In genomic region chr3:97721446-97721845, GRCh38 we compare ENCODE assay signal across 13 cellular contexts. TPM values are rescaled to one million over a fixed set of nuclear protein-coding genes. Genes with fewer than 3 reads are reported as not detected.
DNase-seq lines count a peak whose midpoint lies in the region; ATAC-seq, FAIRE-seq and TF ChIP-seq lines count a peak whose summit lies in the region.
"Had no signal": no experiment of that assay in that cellular context is flagged by ENCODE, and none has a peak within 500 bp of the region (broad histone marks: within the 10 kb centered on the region; RNA-seq: fewer than 3 reads in every experiment).

No MANE protein-coding gene starts in this region.

- no peak overlapping the region for H3K4me3 Mint-ChIP-seq in GM23338
- H3K4me3 Mint-ChIP-seq: CD14-positive monocyte; CD8-positive, alpha-beta T cell had no signal

- no peak for TF ChIP-seq CTCF in GM23338 (conservative IDR thresholded peaks at IDR 0.05; ENCODE audit: low read depth in 2 of 2)
- no peak for TF ChIP-seq CTCF in HepG2 (CRISPR knock-in tag; IDR thresholded peaks at IDR 0.05)
- TF ChIP-seq CTCF in A673 (conservative IDR thresholded peaks at IDR 0.05; ENCODE audit: low read depth, low read length), result no peak
- no peak for TF ChIP-seq CTCF in brain microvascular endothelial cell (IDR thresholded peaks at IDR 0.05; ENCODE audit: low read depth, low read length, missing control alignments)

- 0% methylated on average over 1 of the region's 2 CpGs for WGBS in HepG2 (ENCODE audit: low lambda C conversion rate)

- intact Hi-C loops in HepG2 (cut with micrococcal nuclease; ENCODE audit: unreplicated experiment), result no loop called here
- intact Hi-C loops in A673 (cut with micrococcal nuclease; ENCODE audit: unreplicated experiment), result no loop called here

- no peaks in the 10 kb centered on the region for H3K79me2 ChIP-seq in GM23338 (replicated peaks; ENCODE audit: insufficient read depth)
- no peaks in the 10 kb centered on the region for H3K79me2 ChIP-seq in HepG2 (ENCODE audit: insufficient read depth, low read length)

- H3K4me1 Mint-ChIP-seq in GM23338, result peaks cover 13% of the 10 kb centered on the region; the same call in 2 of the 3 replicates
- H3K4me1 Mint-ChIP-seq: CD14-positive monocyte had no signal

- in situ Hi-C loops in SK-MEL-5 (cut with HindIII; ENCODE audit: low pct_unique_long_range_greater_than_20kb, low sequenced_read_pairs) (no loop called here), HepG2 (cut with HindIII; ENCODE audit: extremely low pct_ligation_motif_present, low pct_unique_long_range_greater_than_20kb) (no loop called here), brain microvascular endothelial cell (cut with HindIII; ENCODE audit: low pct_ligation_motif_present, low sequenced_read_pairs) (no loop called here)

- ATAC-seq in GM23338, result no peak
- peak; percentile 56; the same call in 2 of the 3 replicates for ATAC-seq in HepG2
- ATAC-seq: A549; CD8-positive, alpha-beta T cell had no signal

- H3F3A ChIP-seq in GM23338 (replicated peaks; ENCODE audit: low read depth), result no peaks in the 10 kb centered on the region

- DNase-seq in COLO829 (ENCODE audit: low spot score) (peak; percentile 54), GM23338 (ENCODE audit: low spot score) (no peak), SK-MEL-5 (ENCODE audit: low read depth, low spot score) (peak; percentile 11), HepG2 (ENCODE audit: low spot score) (peak; percentile 3), A673 (ENCODE audit: low spot score) (no peak), brain microvascular endothelial cell (no peak), glomerular visceral epithelial cell (ENCODE audit: extremely low spot score) (no peak)
- DNase-seq in stimulated activated naive CD4-positive, alpha-beta T cell treated with Interleukin-2 at 50 U/mL for 16 hours (lab: John Stamatoyannopoulos, UW), result no peak
- DNase-seq: Caco-2; CD8-positive, alpha-beta T cell; H7 had no signal

- H3K36me3 ChIP-seq in GM23338 (ENCODE audit: insufficient read depth), result no peaks in the 10 kb centered on the region
- no peaks in the 10 kb centered on the region for H3K36me3 ChIP-seq in HepG2 (replicated peaks in 1 of 2; ENCODE audit: control insufficient read depth in 1 of 2, insufficient read depth in 2 of 2, low read length in 2 of 2)
- no peaks in the 10 kb centered on the region for H3K36me3 ChIP-seq in A673 (ENCODE audit: insufficient read depth, low read length, poor library complexity, severe bottlenecking)
- H3K36me3 ChIP-seq in brain microvascular endothelial cell (replicated peaks), result no peaks in the 10 kb centered on the region

- CTCF ChIA-PET in HepG2 (lab: Yijun Ruan, JAX; ENCODE audit: low intra/inter-chr PET ratio, low total read pairs) (no interaction called here), A673 (lab: Charles Lee) (no interaction called here)

- H3K9me3 ChIP-seq in HepG2 (ENCODE audit: low read length), result no peaks in the 10 kb centered on the region
- H3K9me3 ChIP-seq in A673 (ENCODE audit: low read depth, low read length, poor library complexity, severe bottlenecking), result no peaks in the 10 kb centered on the region
- H3K9me3 ChIP-seq: A549, Caco-2 had no signal

- H4K20me1 ChIP-seq in GM23338 (replicated peaks; ENCODE audit: insufficient read depth) (no peaks in the 10 kb centered on the region), HepG2 (ENCODE audit: insufficient read depth, low read length) (no peaks in the 10 kb centered on the region)

- no peak for TF ChIP-seq EP300 in HepG2 (IDR thresholded peaks at IDR 0.05; ENCODE audit: low read depth in 2 of 2, low read length in 2 of 2)
- no peak for TF ChIP-seq EP300 in HepG2 (CRISPR knock-in tag; IDR thresholded peaks at IDR 0.05; ENCODE audit: borderline replicate concordance)

- peak overlapping the region; percentile 19; the same call in 1 of the 2 replicates for H2AFZ ChIP-seq in GM23338
- no peak overlapping the region for H2AFZ ChIP-seq in HepG2 (ENCODE audit: low read length)

- POLR2A ChIA-PET in HepG2 (lab: Yijun Ruan, JAX) (no interaction called here), A673 (lab: Charles Lee; ENCODE audit: low non-redundant PET) (no interaction called here)

- H3K9me2 ChIP-seq in GM23338 (ENCODE audit: insufficient read depth), result no peaks in the 10 kb centered on the region

- H3K27me3 Mint-ChIP-seq in GM23338 (ENCODE audit: insufficient read depth, low read depth, poor library complexity), result peaks cover 3% of the 10 kb centered on the region

- no peaks in the 10 kb centered on the region; the same call in 2 of the 3 replicates for H3K36me3 Mint-ChIP-seq in GM23338 (ENCODE audit: low read depth)
- H3K36me3 Mint-ChIP-seq: CD14-positive monocyte; CD8-positive, alpha-beta T cell had no signal

- H3K4me3 ChIP-seq in GM23338 (no peak overlapping the region), HepG2 (replicated peaks in 1 of 3; ENCODE audit: insufficient read depth in 1 of 3, low read depth in 2 of 3, low read length in 3 of 3) (no peak overlapping the region), A673 (ENCODE audit: low read depth, low read length, poor library complexity, severe bottlenecking) (no peak overlapping the region), brain microvascular endothelial cell (ENCODE audit: low read depth, low read length) (no peak overlapping the region)
- H3K4me3 ChIP-seq: A549 had no signal

- TF ChIP-seq POLR2A in HepG2 (IDR thresholded peaks at IDR 0.05; ENCODE audit: insufficient read depth in 1 of 2, low read depth in 2 of 2, low read length in 2 of 2), result no peak

- no peak overlapping the region for H3K9ac ChIP-seq in HepG2 (ENCODE audit: insufficient read depth, low read depth, low read length)

- H3K4me1 ChIP-seq in GM23338 (ENCODE audit: insufficient read depth), result peaks cover 8% of the 10 kb centered on the region; the same call in 1 of the 2 replicates
- peaks cover 9% of the 10 kb centered on the region; the same call in 1 of the 2 replicates for H3K4me1 ChIP-seq in HepG2 (ENCODE audit: insufficient read depth, low read length)
- no peaks in the 10 kb centered on the region for H3K4me1 ChIP-seq in A673 (ENCODE audit: insufficient read depth, low read length, poor library complexity, severe bottlenecking)
- H3K4me1 ChIP-seq: A549, Caco-2 had no signal

- no peaks in the 10 kb centered on the region for H3K27me3 ChIP-seq in GM23338 (ENCODE audit: insufficient read depth)
- H3K27me3 ChIP-seq in HepG2 (ENCODE audit: control insufficient read depth in 1 of 2, insufficient read depth in 2 of 2, low read length in 2 of 2), result no peaks in the 10 kb centered on the region
- H3K27me3 ChIP-seq in A673 (replicated peaks; ENCODE audit: insufficient read depth, low read depth, low read length, poor library complexity), result no peaks in the 10 kb centered on the region
- no peaks in the 10 kb centered on the region for H3K27me3 ChIP-seq in brain microvascular endothelial cell (replicated peaks)

- H3K27ac ChIP-seq in GM23338 (ENCODE audit: low read depth) (no peak overlapping the region), HepG2 (ENCODE audit: extremely low read length, insufficient read depth, low read length) (no peak overlapping the region), A673 (ENCODE audit: low read depth, low read length, poor library complexity, severe bottlenecking) (no peak overlapping the region), brain microvascular endothelial cell (no peak overlapping the region)
- H3K27ac ChIP-seq: A549 had no signal

- no peak for TF ChIP-seq RAD21 in HepG2 (CRISPR knock-in tag; IDR thresholded peaks at IDR 0.05)

- no peaks in the 10 kb centered on the region for H3K9me3 Mint-ChIP-seq in GM23338
- H3K9me3 Mint-ChIP-seq: CD14-positive monocyte; CD8-positive, alpha-beta T cell had no signal

- FAIRE-seq in HepG2 (lab: Jason Lieb, UNC), result no peak
- FAIRE-seq: A549 had no signal

- BruUV-seq in HepG2 (replicated peaks; lab: Mats Ljungman, UMichigan) (no TSS peak), A673 (replicated peaks; lab: Mats Ljungman, UMichigan) (no TSS peak)

- H3K4me2 ChIP-seq in GM23338 (no peak overlapping the region), HepG2 (ENCODE audit: low read depth, low read length) (no peak overlapping the region)
- H3K4me2 ChIP-seq: A549 had no signal

- H3K27ac Mint-ChIP-seq in GM23338, result no peak overlapping the region
- H3K27ac Mint-ChIP-seq: CD14-positive monocyte; CD8-positive, alpha-beta T cell had no signal

TF ChIP-seq in GM23338, 12 proteins besides CTCF, POLR2A, EP300 and RAD21 (continues in another document):
- no peak for TF ChIP-seq CREB1 (CRISPR knock-in tag; IDR thresholded peaks at IDR 0.05; ENCODE audit: low read depth)

TF ChIP-seq in HepG2, 621 proteins besides CTCF, POLR2A, EP300 and RAD21:
- peak; percentile 42; the same call in 1 of the 2 replicates for TF ChIP-seq HNF4A (CRISPR knock-in tag; IDR thresholded peaks at IDR 0.05)
- TF ChIP-seq FOXK2 (IDR thresholded peaks at IDR 0.05), result no peak
TF ChIP-seq in HepG2: peak in this region for 1.

RNA-seq across cellular contexts. Expression of gene ARL6, which starts 43.1 kb away (rescaled TPM):
- 9.8 and 13.0 TPM in 2 replicates for total RNA-seq in GM23338 (2014; rRNA removed; shearing (Covaris generic))
- 8.6 and 10.9 TPM in 2 replicates for polyA plus RNA-seq in GM23338 (2016; fragmentation: Nextera tagmentation; extraction: Ambion mirVana)
- 6.9 and 7.6 TPM in 2 replicates for total RNA-seq in SK-MEL-5 (2014; rRNA removed; shearing (Covaris generic))
- polyA plus RNA-seq in SK-MEL-5 (2015; cell fraction: cytosol; rRNA removed), result 3.7 and 5.7 TPM in 2 replicates
- 6.4 and 11.6 TPM in 2 replicates for polyA plus RNA-seq in SK-MEL-5 (2015; cell fraction: nucleus; rRNA removed)
- total RNA-seq in HepG2 (2016; rRNA removed; fragmentation: Illumina TruSeq; extraction: Trizol), result 3.7 and 6.2 TPM in 2 replicates
- 1.7 and 2.3 TPM in 2 replicates for total RNA-seq in HepG2 (2016; cell fraction: cytosol; rRNA removed; fragmentation: Illumina TruSeq; extraction: Trizol; ENCODE audit: low read depth)
- total RNA-seq in HepG2 (2016; cell fraction: insoluble cytoplasmic fraction; rRNA removed; fragmentation: Illumina TruSeq; extraction: Trizol), result 4.3 and 7.6 TPM in 2 replicates
- 2.4 and 3.1 TPM in 2 replicates for total RNA-seq in HepG2 (2016; cell fraction: membrane; rRNA removed; fragmentation: Illumina TruSeq; extraction: Trizol)
- 2.7 and 4.6 TPM in 2 replicates for total RNA-seq in HepG2 (2016; cell fraction: nucleus; rRNA removed; fragmentation: Illumina TruSeq; extraction: Trizol)
- polyA plus RNA-seq in HepG2 (2011; rRNA removed), result 0.98 and 1.3 TPM in 2 replicates
- polyA plus RNA-seq in HepG2 (2011; cell fraction: cytosol; rRNA removed), result 0.59 and 1.2 TPM in 2 replicates
- 0.76 and 1.00 TPM in 2 replicates for polyA plus RNA-seq in HepG2 (2011; cell fraction: nucleus; rRNA removed)
- polyA plus RNA-seq in HepG2 (2012), result 1.4 and 1.6 TPM in 2 replicates
- 0.31 and 0.51 TPM in 2 replicates for polyA plus RNA-seq in HepG2 (2016; cell fraction: cytosol; fragmentation: Illumina TruSeq; extraction: Trizol; ENCODE audit: low read depth)
- 3.7 and 5.0 TPM in 2 replicates for polyA plus RNA-seq in HepG2 (2016; cell fraction: insoluble cytoplasmic fraction; fragmentation: Illumina TruSeq; extraction: Trizol; ENCODE audit: low read depth)
- polyA plus RNA-seq in HepG2 (2016; cell fraction: membrane; fragmentation: Illumina TruSeq; extraction: Trizol; ENCODE audit: low read depth), result 0.91 and 1.0 TPM in 2 replicates
- 2.6 and 4.9 TPM in 2 replicates for polyA plus RNA-seq in HepG2 (2016; cell fraction: nucleus; fragmentation: Illumina TruSeq; extraction: Trizol; ENCODE audit: insufficient read depth, low read depth)
- 4.0 and 13.2 TPM in 2 replicates for polyA minus RNA-seq in HepG2 (2011; rRNA and poly(A)+ RNA removed; ENCODE audit: low replicate concordance)
- polyA minus RNA-seq in HepG2 (2011; cell fraction: cytosol; rRNA and poly(A)+ RNA removed), result 1.1 and 1.8 TPM in 2 replicates
- polyA minus RNA-seq in HepG2 (2011; cell fraction: nucleus; rRNA and poly(A)+ RNA removed), result 6.3 and 8.0 TPM in 2 replicates
- total RNA-seq in A673 (2021), result 8.1 and 8.4 TPM in 2 replicates

Comparison
In these comparisons a context has a peak if more than half of its experiments do, and no peak if none do; other contexts are left out.
1. DNase-seq: peak in COLO829 (single experiment), SK-MEL-5 (single experiment) and HepG2 (single experiment); none in GM23338 (single experiment), stimulated activated naive CD4-positive, alpha-beta T cell treated with Interleukin-2 at 50 U/mL for 16 hours (single experiment), A673 (single experiment), brain microvascular endothelial cell (single experiment) and glomerular visceral epithelial cell (single experiment).